In genomic region chr9:89501311-89501898, GRCh38 we compare ENCODE assay signal across 17 cellular contexts. TPM values are rescaled to one million over a fixed set of nuclear protein-coding genes. Genes with fewer than 3 reads are reported as not detected.
DNase-seq lines count a peak whose midpoint lies in the region; ATAC-seq and TF ChIP-seq lines count a peak whose summit lies in the region.
"Had no signal": no experiment of that assay in that cellular context is flagged by ENCODE, and none has a peak within 500 bp of the region (broad histone marks: within the 10 kb centered on the region; RNA-seq: fewer than 3 reads in every experiment).

No MANE protein-coding gene starts in this region.

- no peak for DNase-seq in CD4-positive, alpha-beta T cell
- DNase-seq in activated naive CD8-positive, alpha-beta T cell treated with anti-CD3 and anti-CD28 coated beads, Interleukin-2, amount 10 ng/mL, durations not matched to agents 7 days and 5 days: no peak
- no peak for DNase-seq in neuronal stem cell (ENCODE audit: low spot score)
- no peak for DNase-seq in NCI-H2171 treated with DMSO at 0.1 percent for 48 hours (lab: John Stamatoyannopoulos, UW)
- no peak for DNase-seq in GOT3 (lab: John Stamatoyannopoulos, UW)
- DNase-seq: activated naive CD4-positive, alpha-beta T cell; DMS53; effector CD8-positive, alpha-beta T cell; mesendoderm; NCI-H2029 treated with DMSO at 0.1 percent for 48 hours; NCI-H524 had no signal

- intact Hi-C loops in CD4-positive, alpha-beta T cell (cut with DNase I, micrococcal nuclease): loop anchor here in 1 of 2 experiments (5.0 kb wide), 1 partner anchor 36 kb away; no protein-coding TSS in a partner anchor

- no peak overlapping the region for H4K91ac ChIP-seq in neuronal stem cell (ENCODE audit: low read depth, low read length, poor library complexity)

- H3K27me3 ChIP-seq in CD4-positive, alpha-beta T cell (ENCODE audit: control insufficient read depth, insufficient read depth, low read length): no peaks in the 10 kb centered on the region
- peaks cover 0 to 58% (median 0%) of the 10 kb centered on the region in 3 experiments for H3K27me3 ChIP-seq in neuronal stem cell (ENCODE audit: control insufficient read depth in 3 of 3, insufficient read depth in 3 of 3, low read depth in 1 of 3, low read length in 3 of 3)
- H3K27me3 ChIP-seq: neutrophil, right atrium auricular region, suprapubic skin had no signal

- H3K27ac ChIP-seq in CD4-positive, alpha-beta T cell (ENCODE audit: low read depth, low read length): peak overlapping the region; percentile 34
- H3K27ac ChIP-seq in neuronal stem cell (replicated peaks; ENCODE audit: low read length): no peak overlapping the region
- H3K27ac ChIP-seq: neutrophil, right atrium auricular region, SJSA1, suprapubic skin had no signal

- H2BK5ac ChIP-seq in neuronal stem cell (ENCODE audit: low read length): no peak overlapping the region

- no peak overlapping the region for H3K9ac ChIP-seq in neuronal stem cell (ENCODE audit: low read depth, low read length, poor library complexity)

- peak overlapping the region; percentile 5 for H2BK12ac ChIP-seq in neuronal stem cell (ENCODE audit: low read length)

- ATAC-seq in CD4-positive, alpha-beta T cell (ENCODE audit: poor library complexity): no peak
- peak; percentile 3 for ATAC-seq in activated naive CD8-positive, alpha-beta T cell treated with anti-CD3 and anti-CD28 coated beads, Interleukin-2, amount 10 ng/mL, durations not matched to agents 7 days and 5 days (ENCODE audit: low read depth)
- ATAC-seq in HG03439 (IDR thresholded peaks at IDR 0.05; ENCODE audit: unreplicated experiment): no peak

- H3K14ac ChIP-seq in neuronal stem cell (ENCODE audit: low read length): no peak overlapping the region

- no peak overlapping the region for H3K23ac ChIP-seq in neuronal stem cell (ENCODE audit: low read depth, low read length, poor library complexity)

- H3K4me3 ChIP-seq in neuronal stem cell (ENCODE audit: low read length in 2 of 2): no peak overlapping the region
- H3K4me3 ChIP-seq: right atrium auricular region, SJSA1, suprapubic skin had no signal

- no peak overlapping the region for H2BK15ac ChIP-seq in neuronal stem cell (ENCODE audit: low read length)

- CTCF ChIA-PET in CD4-positive, alpha-beta T cell (lab: Charles Lee): interaction anchor here (1.4 to 3.3 kb wide), 4 partner anchors 18 to 91 kb away, joined by 5 to 19 read pairs (median 12); no protein-coding TSS in a partner anchor

- H3K79me1 ChIP-seq in neuronal stem cell (ENCODE audit: low read depth, low read length): peaks cover under 1% of the 10 kb centered on the region

- H2BK120ac ChIP-seq in neuronal stem cell (ENCODE audit: low read depth, low read length): no peak overlapping the region

- no peaks in the 10 kb centered on the region for H3K36me3 ChIP-seq in neuronal stem cell (replicated peaks in 1 of 2; ENCODE audit: control insufficient read depth in 2 of 2, insufficient read depth in 2 of 2, low read length in 2 of 2)
- H3K36me3 ChIP-seq: neutrophil, right atrium auricular region, SJSA1, suprapubic skin had no signal

- no peak overlapping the region for H4K8ac ChIP-seq in neuronal stem cell (ENCODE audit: low read depth, low read length)

- no peaks in the 10 kb centered on the region for H3K27me3 Mint-ChIP-seq in CD4-positive, alpha-beta T cell
- no peaks in the 10 kb centered on the region for H3K27me3 Mint-ChIP-seq in IgD-negative memory B cell
- H3K27me3 Mint-ChIP-seq in activated naive CD8-positive, alpha-beta T cell treated with anti-CD3 and anti-CD28 coated beads, Interleukin-2, amount 10 ng/mL, durations not matched to agents 7 days and 5 days: no peaks in the 10 kb centered on the region

- no peak for TF ChIP-seq CTCF in CD4-positive, alpha-beta T cell (IDR thresholded peaks at IDR 0.05)

- H3K9me3 Mint-ChIP-seq in CD4-positive, alpha-beta T cell: no peaks in the 10 kb centered on the region
- H3K9me3 Mint-ChIP-seq in IgD-negative memory B cell: no peaks in the 10 kb centered on the region
- no peaks in the 10 kb centered on the region for H3K9me3 Mint-ChIP-seq in activated naive CD8-positive, alpha-beta T cell treated with anti-CD3 and anti-CD28 coated beads, Interleukin-2, amount 10 ng/mL, durations not matched to agents 7 days and 5 days

- POLR2A ChIA-PET in CD4-positive, alpha-beta T cell (lab: Charles Lee): interaction anchor here (0.8 to 4.4 kb wide), 7 partner anchors 11 to 48 kb away, joined by 3 to 39 read pairs (median 8); no protein-coding TSS in a partner anchor
- POLR2A ChIA-PET in activated naive CD8-positive, alpha-beta T cell treated with anti-CD3 and anti-CD28 coated beads, Interleukin-2, amount 10 ng/mL, durations not matched to agents 7 days and 5 days (lab: Charles Lee): interaction anchor here (0.9 to 5.0 kb wide), 16 partner anchors 8 to 75 kb away, joined by 3 to 49 read pairs (median 4); no protein-coding TSS in a partner anchor

- H3K4me1 Mint-ChIP-seq in CD4-positive, alpha-beta T cell (ENCODE audit: low read depth): peaks cover 77% of the 10 kb centered on the region
- peaks cover 50 to 59% (median 53%) of the 10 kb centered on the region in 3 donors for H3K4me1 Mint-ChIP-seq in IgD-negative memory B cell
- peaks cover 58% of the 10 kb centered on the region for H3K4me1 Mint-ChIP-seq in activated naive CD8-positive, alpha-beta T cell treated with anti-CD3 and anti-CD28 coated beads, Interleukin-2, amount 10 ng/mL, durations not matched to agents 7 days and 5 days

- WGBS in neuronal stem cell (ENCODE audit: extremely low coverage in 2 of 2, insufficient read length in 2 of 2, insufficient replicate concordance in 1 of 2), 2 donors: no CpG with 5 or more reads among the region's 12 CpGs

- H2AFZ ChIP-seq in neuronal stem cell (ENCODE audit: low read length): no peak overlapping the region

- peaks cover 15% of the 10 kb centered on the region for H3K36me3 Mint-ChIP-seq in CD4-positive, alpha-beta T cell (ENCODE audit: low read depth)
- peaks cover 2% of the 10 kb centered on the region for H3K36me3 Mint-ChIP-seq in IgD-negative memory B cell
- peaks cover 7% of the 10 kb centered on the region for H3K36me3 Mint-ChIP-seq in activated naive CD8-positive, alpha-beta T cell treated with anti-CD3 and anti-CD28 coated beads, Interleukin-2, amount 10 ng/mL, durations not matched to agents 7 days and 5 days

- peak overlapping the region; percentile 41 for H3K18ac ChIP-seq in neuronal stem cell (ENCODE audit: low read length)

- no peak overlapping the region for H2AK5ac ChIP-seq in neuronal stem cell (ENCODE audit: low read depth, low read length)

- peak overlapping the region; percentile 90 for H3K27ac Mint-ChIP-seq in CD4-positive, alpha-beta T cell
- peak overlapping the region in 2 of 3 donors; percentile 33 to 58 for H3K27ac Mint-ChIP-seq in IgD-negative memory B cell
- H3K27ac Mint-ChIP-seq in activated naive CD8-positive, alpha-beta T cell treated with anti-CD3 and anti-CD28 coated beads, Interleukin-2, amount 10 ng/mL, durations not matched to agents 7 days and 5 days: peak overlapping the region; percentile 95

- no peak overlapping the region for H3K4ac ChIP-seq in neuronal stem cell (ENCODE audit: low read length)

- H3K4me2 ChIP-seq in neuronal stem cell (ENCODE audit: insufficient read depth, low read length, poor library complexity, severe bottlenecking): no peak overlapping the region

- no peaks in the 10 kb centered on the region for H3K9me3 ChIP-seq in CD4-positive, alpha-beta T cell (ENCODE audit: control insufficient read depth, low read length)
- no peaks in the 10 kb centered on the region for H3K9me3 ChIP-seq in neuronal stem cell (replicated peaks in 1 of 2; ENCODE audit: control insufficient read depth in 2 of 2, insufficient read depth in 1 of 2, low read depth in 1 of 2, low read length in 2 of 2)
- H3K9me3 ChIP-seq: neutrophil, right atrium auricular region, SJSA1, suprapubic skin had no signal

- peak overlapping the region; percentile 63 for H3K4me3 Mint-ChIP-seq in CD4-positive, alpha-beta T cell
- H3K4me3 Mint-ChIP-seq in IgD-negative memory B cell: peak overlapping the region in 2 of 4 donors; percentile 10 to 91
- H3K4me3 Mint-ChIP-seq in activated naive CD8-positive, alpha-beta T cell treated with anti-CD3 and anti-CD28 coated beads, Interleukin-2, amount 10 ng/mL, durations not matched to agents 7 days and 5 days: peak overlapping the region; percentile 71

- H3K4me1 ChIP-seq in neuronal stem cell (ENCODE audit: control insufficient read depth in 2 of 2, insufficient read depth in 1 of 2, low read depth in 1 of 2, low read length in 2 of 2): peaks cover 14 to 16% of the 10 kb centered on the region in 2 donors
- H3K4me1 ChIP-seq: SJSA1 had no signal

RNA-seq across cellular contexts. Expression of gene SEMA4D, which starts 3.5 kb away (rescaled TPM):
- 100 to 1,000 TPM; 399 to 430 TPM for total RNA-seq in CD4-positive, alpha-beta T cell
- polyA plus RNA-seq in IgD-negative memory B cell: 35.3 TPM
- total RNA-seq in activated naive CD8-positive, alpha-beta T cell treated with anti-CD3 and anti-CD28 coated beads, Interleukin-2, amount 10 ng/mL, durations not matched to agents 7 days and 5 days: 100 to 1,000 TPM; 370 to 391 TPM
- polyA plus RNA-seq in neuronal stem cell (2013, experiment 1 of 2): 23.2 TPM
- 24.3 TPM for polyA plus RNA-seq in neuronal stem cell (2013, experiment 2 of 2)
